Comparison of ENCODE assay signal across 1 cellular context in the genomic region with DNA sequence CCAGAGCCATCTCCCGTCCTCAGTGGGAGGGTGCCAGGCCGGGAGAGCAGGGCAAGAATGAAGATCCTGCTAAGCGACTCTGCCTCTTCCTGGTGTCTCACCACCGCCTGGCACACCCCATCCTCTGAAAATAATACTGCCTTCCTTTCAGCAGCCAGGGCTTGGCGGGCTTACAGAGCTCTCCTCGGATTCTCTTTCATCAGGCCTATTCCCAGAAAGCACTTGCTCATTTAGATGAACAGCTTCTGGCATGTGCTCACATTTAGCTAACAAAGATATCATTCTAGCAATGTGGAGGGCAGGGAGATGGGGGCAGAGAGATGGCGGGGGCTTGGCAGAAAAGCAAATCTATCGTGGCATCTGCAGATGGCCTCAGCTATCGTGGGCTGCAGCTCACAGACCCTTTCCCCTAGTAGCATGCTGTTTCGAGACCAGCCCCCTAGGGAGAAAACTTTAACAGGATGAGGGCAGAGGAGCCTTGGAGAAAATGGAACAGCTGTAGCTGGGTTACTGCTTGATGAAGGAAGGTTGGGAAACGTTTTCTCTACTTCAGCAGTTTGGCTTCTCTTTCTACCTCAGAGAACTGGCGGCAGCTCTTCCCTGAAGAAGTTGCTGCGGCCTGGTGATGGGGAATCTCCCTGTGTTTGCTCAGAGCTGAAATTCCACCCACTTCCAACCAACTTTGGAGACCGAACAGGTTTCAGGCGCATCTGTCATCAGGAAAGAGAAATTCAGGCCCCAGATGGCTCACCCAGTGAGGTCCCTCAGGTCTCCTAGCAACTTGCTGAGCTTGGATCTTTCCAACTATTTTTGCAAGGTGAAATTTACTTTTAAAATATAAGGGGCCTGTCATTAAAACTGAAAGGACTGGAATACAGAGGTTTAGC.
TF ChIP-seq lines count a peak whose summit lies in the region.

No MANE protein-coding gene starts in this region.

TF ChIP-seq in IMR-90, 13 proteins besides CTCF, POLR2A, EP300 and RAD21:
- no peak for TF ChIP-seq CEBPB (IDR thresholded peaks at IDR 0.05; ENCODE audit: low read depth, low read length)
